Comparison of ENCODE assay signal across 1 cellular context in genomic region chr2:54122939-54123338, GRCh38.
TF ChIP-seq lines count a peak whose summit lies in the region.

No MANE protein-coding gene starts in this region.

TF ChIP-seq in HepG2, 621 proteins besides CTCF, POLR2A, EP300 and RAD21 (continued from another document):
- no peak; the same call in 1 of the 2 replicates for TF ChIP-seq ATF3 (CRISPR knock-in tag; IDR thresholded peaks at IDR 0.05)
- TF ChIP-seq NR3C1 (CRISPR knock-in tag; IDR thresholded peaks at IDR 0.05) = no peak
- TF ChIP-seq ZBTB20 (CRISPR knock-in tag; IDR thresholded peaks at IDR 0.05; ENCODE audit: borderline replicate concordance, low read depth) = 0 out of 2 replicates have a peak, but pooled peaks have one; percentile 48
- TF ChIP-seq TCF7L2 (IDR thresholded peaks at IDR 0.05; ENCODE audit: low read depth, low read length) = no peak
- TF ChIP-seq THAP11 (CRISPR knock-in tag; IDR thresholded peaks at IDR 0.05) = 0 out of 2 replicates have a peak, but pooled peaks have one; percentile 20
- TF ChIP-seq ZFP82 (CRISPR knock-in tag; IDR thresholded peaks at IDR 0.05; ENCODE audit: borderline replicate concordance) = no peak
- TF ChIP-seq ARID3A (IDR thresholded peaks at IDR 0.05; ENCODE audit: low read depth, low read length) = 0 out of 2 replicates have a peak, but pooled peaks have one; percentile 30
- TF ChIP-seq ZNF660 (CRISPR knock-in tag; IDR thresholded peaks at IDR 0.05; ENCODE audit: borderline replicate concordance, low read depth) = no peak
- TF ChIP-seq NCOA2 (CRISPR knock-in tag; IDR thresholded peaks at IDR 0.05) = peak; percentile 31; the same call in 1 of the 2 replicates
- TF ChIP-seq THYN1 (CRISPR knock-in tag; IDR thresholded peaks at IDR 0.05; ENCODE audit: borderline replicate concordance, low read depth) = no peak
- TF ChIP-seq PPARG (CRISPR knock-in tag; conservative IDR thresholded peaks at IDR 0.05) = 0 out of 2 replicates have a peak, but pooled peaks have one; percentile 9
- TF ChIP-seq ZNF234 (CRISPR knock-in tag; conservative IDR thresholded peaks at IDR 0.05) = no peak
